13 cellular contexts compared by ENCODE assay signal in the genomic region with DNA sequence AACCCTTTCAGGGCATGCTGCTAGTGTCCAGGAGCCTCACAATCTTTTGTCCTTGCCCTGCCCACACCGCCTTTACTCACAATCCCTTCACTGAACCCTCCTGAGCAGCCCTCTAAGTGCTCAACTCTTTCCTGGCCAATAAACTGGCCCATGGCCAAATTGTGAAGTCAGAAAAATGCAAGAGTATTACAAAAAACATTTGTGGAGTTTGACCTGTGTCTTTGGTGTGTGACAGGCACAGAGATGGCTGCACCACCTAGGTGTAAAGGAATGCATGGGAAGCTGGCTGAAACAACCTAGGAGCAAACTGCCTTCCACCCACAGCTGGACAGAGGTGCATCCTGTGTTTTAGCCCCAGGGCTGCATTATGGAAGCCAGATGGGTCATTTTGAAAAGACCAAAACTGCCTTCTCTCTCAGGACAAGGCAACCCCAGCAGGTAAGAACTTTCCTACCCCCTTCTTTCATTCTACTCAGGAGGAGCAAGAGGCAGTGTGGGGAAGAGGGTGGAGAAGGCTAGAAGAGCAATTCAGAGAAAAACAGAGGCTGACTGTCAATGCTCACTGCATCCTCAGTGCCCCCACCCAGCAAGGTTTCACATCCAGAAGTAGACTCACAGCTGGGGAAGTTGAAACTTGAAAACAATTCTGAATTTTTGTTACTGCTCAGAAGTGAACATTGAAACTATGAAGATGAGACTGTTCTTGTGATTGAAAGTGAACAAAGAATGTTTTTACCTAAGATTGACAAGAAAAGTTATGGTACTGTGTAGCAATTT.
DNase-seq lines count a peak whose midpoint lies in the region; ATAC-seq lines count a peak whose summit lies in the region.
"Had no signal": no experiment of that assay in that cellular context is flagged by ENCODE, and none has a peak within 500 bp of the region (broad histone marks: within the 10 kb centered on the region; RNA-seq: fewer than 3 reads in every experiment).

No MANE protein-coding gene starts in this region.

- no peak overlapping the region for H3K23ac ChIP-seq in mesendoderm (ENCODE audit: low read length)

- H3K4me1 Mint-ChIP-seq in activated CD4-positive, alpha-beta T cell treated with anti-CD3 and anti-CD28 coated beads, Interleukin-2, amount 10 ng/mL, durations not matched to agents 7 days and 5 days: peaks cover 51% of the 10 kb centered on the region
- H3K4me1 Mint-ChIP-seq in memory B cell: no peaks in the 10 kb centered on the region

- H3K4ac ChIP-seq in mesendoderm (ENCODE audit: low read depth, low read length): no peak overlapping the region

- no peak overlapping the region for H3K9ac ChIP-seq in mesendoderm (ENCODE audit: low read length)

- no CpG with 5 or more reads among the region's 1 CpG for WGBS in mesendoderm (ENCODE audit: extremely low coverage, insufficient coverage, low lambda C conversion rate)

- H3K18ac ChIP-seq in mesendoderm (ENCODE audit: low read length): no peak overlapping the region

- CTCF ChIA-PET in activated CD4-positive, alpha-beta T cell treated with anti-CD3 and anti-CD28 coated beads, Interleukin-2, amount 10 ng/mL, durations not matched to agents 7 days and 5 days (lab: Charles Lee): interaction anchor here (1.3 kb wide), 1 partner anchor 9 kb away, joined by 3 read pairs; no protein-coding TSS in a partner anchor

- no peak overlapping the region for H4K8ac ChIP-seq in mesendoderm (ENCODE audit: low read depth, low read length)

- peak overlapping the region; percentile 64 for H3K27ac Mint-ChIP-seq in activated CD4-positive, alpha-beta T cell treated with anti-CD3 and anti-CD28 coated beads, Interleukin-2, amount 10 ng/mL, durations not matched to agents 7 days and 5 days
- no peak overlapping the region for H3K27ac Mint-ChIP-seq in memory B cell

- H3K4me3 Mint-ChIP-seq in activated CD4-positive, alpha-beta T cell treated with anti-CD3 and anti-CD28 coated beads, Interleukin-2, amount 10 ng/mL, durations not matched to agents 7 days and 5 days: no peak overlapping the region
- no peak overlapping the region for H3K4me3 Mint-ChIP-seq in memory B cell

- no peak overlapping the region for H2BK120ac ChIP-seq in mesendoderm (ENCODE audit: low read depth, low read length)

- H2AK5ac ChIP-seq in mesendoderm (ENCODE audit: low read length): no peak overlapping the region

- no peaks in the 10 kb centered on the region for H3K4me1 ChIP-seq in mesendoderm (ENCODE audit: control insufficient read depth, low read depth, low read length)

- ATAC-seq in GM21723 (IDR thresholded peaks at IDR 0.05; ENCODE audit: unreplicated experiment) (peak; percentile 82), HG03175 (IDR thresholded peaks at IDR 0.05; ENCODE audit: unreplicated experiment) (peak; percentile 59), memory B cell (ENCODE audit: low read depth) (peak; percentile 26)
- ATAC-seq: left lobe of liver had no signal

- POLR2A ChIA-PET in activated CD4-positive, alpha-beta T cell treated with anti-CD3 and anti-CD28 coated beads, Interleukin-2, amount 10 ng/mL, durations not matched to agents 7 days and 5 days (lab: Charles Lee): no interaction called here

- DNase-seq in activated CD4-positive, alpha-beta T cell treated with anti-CD3 and anti-CD28 coated beads, Interleukin-2, amount 10 ng/mL, durations not matched to agents 7 days and 5 days: peak; percentile 15
- DNase-seq in activated CD4-positive, alpha-beta T cell treated with anti-CD3 and anti-CD28 coated beads, Interleukin-2, amount 50 U/mL, for 1 hour: no peak
- no peak for DNase-seq in memory B cell (ENCODE audit: low spot score in 2 of 2)
- no peak for DNase-seq in mesendoderm
- DNase-seq in SK-N-DZ (ENCODE audit: low spot score): no peak
- DNase-seq in AML-193 (lab: John Stamatoyannopoulos, UW): no peak
- DNase-seq: 8988T, EL, NCI-H82, upper lobe of left lung had no signal

- peaks cover 7% of the 10 kb centered on the region for H3K27me3 Mint-ChIP-seq in activated CD4-positive, alpha-beta T cell treated with anti-CD3 and anti-CD28 coated beads, Interleukin-2, amount 10 ng/mL, durations not matched to agents 7 days and 5 days
- peaks cover 5% of the 10 kb centered on the region for H3K27me3 Mint-ChIP-seq in memory B cell

- no peak overlapping the region for H4K5ac ChIP-seq in mesendoderm (ENCODE audit: low read length)

- H2BK5ac ChIP-seq in mesendoderm (ENCODE audit: low read length): no peak overlapping the region

- no peaks in the 10 kb centered on the region for H3K9me3 Mint-ChIP-seq in activated CD4-positive, alpha-beta T cell treated with anti-CD3 and anti-CD28 coated beads, Interleukin-2, amount 10 ng/mL, durations not matched to agents 7 days and 5 days
- H3K9me3 Mint-ChIP-seq in memory B cell: no peaks in the 10 kb centered on the region

- H3K56ac ChIP-seq in mesendoderm (ENCODE audit: low read length): no peak overlapping the region

- no peak overlapping the region for H3K27ac ChIP-seq in mesendoderm (ENCODE audit: low read depth, low read length)
- H3K27ac ChIP-seq: upper lobe of left lung had no signal

- no peaks in the 10 kb centered on the region for H3K79me2 ChIP-seq in mesendoderm (ENCODE audit: control insufficient read depth, insufficient read depth, low read length)

- H3K36me3 Mint-ChIP-seq in activated CD4-positive, alpha-beta T cell treated with anti-CD3 and anti-CD28 coated beads, Interleukin-2, amount 10 ng/mL, durations not matched to agents 7 days and 5 days (ENCODE audit: low read depth): no peaks in the 10 kb centered on the region
- no peaks in the 10 kb centered on the region for H3K36me3 Mint-ChIP-seq in memory B cell

- H3K27me3 ChIP-seq in mesendoderm (ENCODE audit: insufficient read depth, low read length, poor library complexity): no peaks in the 10 kb centered on the region
- H3K27me3 ChIP-seq: upper lobe of left lung had no signal

- H3K4me2 ChIP-seq in mesendoderm (ENCODE audit: low read length): no peak overlapping the region

- no peaks in the 10 kb centered on the region for H3K79me1 ChIP-seq in mesendoderm (ENCODE audit: low read length)

- H3K4me3 ChIP-seq in mesendoderm (ENCODE audit: low read length): no peak overlapping the region
- H3K4me3 ChIP-seq: upper lobe of left lung had no signal

- H3K36me3 ChIP-seq in mesendoderm (ENCODE audit: control insufficient read depth, insufficient read depth, low read length): no peaks in the 10 kb centered on the region
- H3K36me3 ChIP-seq: upper lobe of left lung had no signal

- no peak overlapping the region for H2BK15ac ChIP-seq in mesendoderm (replicated peaks; ENCODE audit: low read depth)

Comparison
In these comparisons a context has a peak if more than half of its experiments do, and no peak if none do; other contexts are left out.
1. ATAC-seq: peak in every context shown above with its lines; median percentile 82 in GM21723; 59 in HG03175; 26 in memory B cell.